Comparison of ENCODE assay signal across 8 cellular contexts in the genomic region with DNA sequence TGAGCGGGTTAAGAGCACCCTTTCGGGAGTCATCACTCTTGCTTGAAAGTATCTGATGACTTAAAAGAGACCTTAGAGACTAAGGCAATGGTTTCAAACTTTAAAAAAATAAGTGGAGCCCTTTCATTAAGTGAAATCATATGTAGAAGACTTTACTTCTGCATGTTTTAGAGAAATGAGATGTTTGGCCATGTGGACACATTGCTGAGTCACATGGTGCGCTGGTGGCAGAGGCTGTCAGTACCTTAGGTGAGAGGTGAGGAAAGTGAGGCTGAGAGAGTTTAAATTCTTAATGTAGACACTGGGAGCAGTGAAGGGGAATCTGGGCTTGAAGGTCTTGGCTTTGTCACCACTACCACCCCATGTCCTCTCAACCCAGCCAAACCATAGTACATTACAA.
"Had no signal": no experiment of that assay in that cellular context is flagged by ENCODE, and none has a peak within 500 bp of the region (broad histone marks: within the 10 kb centered on the region; RNA-seq: fewer than 3 reads in every experiment).

No MANE protein-coding gene starts in this region.

- H3K4me3 ChIP-seq: GM23338 had no signal

- H2AFZ ChIP-seq: GM23338 had no signal

- H3K27ac ChIP-seq: KMS-11 had no signal

- H3K9ac ChIP-seq: KMS-11 had no signal

- FAIRE-seq: H1, H54 had no signal

- ATAC-seq: GM23338 had no signal

- DNase-seq: H9, HCEC 1CT, IMR-90, KBM-7 had no signal

- H3K4me2 ChIP-seq: GM23338, KMS-11 had no signal
